In the genomic region with DNA sequence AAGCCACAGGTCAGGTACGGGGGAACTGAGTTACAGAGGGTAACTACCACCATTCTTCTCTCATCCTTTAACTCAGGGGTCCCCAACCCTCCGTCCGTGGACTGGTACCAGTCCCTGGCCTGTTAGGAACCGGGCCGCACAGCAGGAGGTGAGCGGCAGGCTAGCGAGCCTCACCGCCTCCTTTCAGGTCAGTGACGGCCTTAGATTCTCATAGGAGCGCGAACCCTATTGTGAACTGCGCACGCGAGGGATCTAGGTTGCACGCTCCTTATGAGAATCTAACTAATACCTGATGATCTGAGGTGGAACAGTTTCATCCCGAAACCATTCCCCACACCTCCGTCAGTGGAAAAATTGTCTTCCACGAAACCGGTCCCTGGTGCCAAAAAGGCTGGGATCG, we compare ENCODE assay signal across 8 cellular contexts. TPM values are rescaled to one million over a fixed set of nuclear protein-coding genes. Genes with fewer than 3 reads are reported as not detected.
A peak's percentile ranks its signal among the peaks of the same experiment; 100 is the strongest.
DNase-seq lines count a peak whose midpoint lies in the region; ATAC-seq and TF ChIP-seq lines count a peak whose summit lies in the region.
"Not testable (repeated sequence)": the region's sequence is repeated elsewhere in the genome, so short reads cannot be mapped to it uniquely, and the experiment has no call there.

No MANE protein-coding gene starts in this region.

- H3K27me3 Mint-ChIP-seq in activated naive CD8-positive, alpha-beta T cell treated with anti-CD3 and anti-CD28 coated beads, Interleukin-2, amount 10 ng/mL, durations not matched to agents 7 days and 5 days = peaks cover 17% of the 10 kb centered on the region
- not testable (repeated sequence) for H3K27me3 Mint-ChIP-seq in endothelial cell (ENCODE audit: unreplicated experiment); nephron (ENCODE audit: low read depth)
- H3K27me3 Mint-ChIP-seq in stimulated activated memory B cell treated with anti-CD40 and anti-IgM and Interleukin-4, amounts not matched to agents 10 μg/mL and 1 μg/mL and 100 μg/mL, for 72 hours = peaks cover 11% of the 10 kb centered on the region

- not testable (repeated sequence) for H3K9me2 ChIP-seq in HCT116 (ENCODE audit: insufficient read depth)

- peaks cover 7 to 17% of the 10 kb centered on the region in 2 experiments; a peak in 3 of 4 replicates for H3K4me1 ChIP-seq in HCT116 (ENCODE audit: control insufficient read depth in 1 of 2, insufficient read depth in 2 of 2, low read length in 2 of 2)
- peaks cover 12% of the 10 kb centered on the region for H3K4me1 ChIP-seq in SJSA1 (replicated peaks)
- H3K4me1 ChIP-seq in iPS-18a (ENCODE audit: control insufficient read depth, low read depth, low read length) = not testable (repeated sequence)

- H3K36me3 Mint-ChIP-seq in activated naive CD8-positive, alpha-beta T cell treated with anti-CD3 and anti-CD28 coated beads, Interleukin-2, amount 10 ng/mL, durations not matched to agents 7 days and 5 days = not testable (repeated sequence)
- H3K36me3 Mint-ChIP-seq in endothelial cell (ENCODE audit: low read depth, unreplicated experiment) (peaks cover 14% of the 10 kb centered on the region), nephron (ENCODE audit: low read depth) (peaks cover 18% of the 10 kb centered on the region)
- peaks cover 11% of the 10 kb centered on the region for H3K36me3 Mint-ChIP-seq in stimulated activated memory B cell treated with anti-CD40 and anti-IgM and Interleukin-4, amounts not matched to agents 10 μg/mL and 1 μg/mL and 100 μg/mL, for 72 hours

- not testable (repeated sequence) for H3K27ac Mint-ChIP-seq in activated naive CD8-positive, alpha-beta T cell treated with anti-CD3 and anti-CD28 coated beads, Interleukin-2, amount 10 ng/mL, durations not matched to agents 7 days and 5 days; nephron
- peak overlapping the region; percentile 87 for H3K27ac Mint-ChIP-seq in endothelial cell (ENCODE audit: unreplicated experiment)
- peak overlapping the region; percentile 90 for H3K27ac Mint-ChIP-seq in stimulated activated memory B cell treated with anti-CD40 and anti-IgM and Interleukin-4, amounts not matched to agents 10 μg/mL and 1 μg/mL and 100 μg/mL, for 72 hours

- peak overlapping the region; percentile 97 for H3K4me3 Mint-ChIP-seq in activated naive CD8-positive, alpha-beta T cell treated with anti-CD3 and anti-CD28 coated beads, Interleukin-2, amount 10 ng/mL, durations not matched to agents 7 days and 5 days
- H3K4me3 Mint-ChIP-seq in endothelial cell (ENCODE audit: unreplicated experiment) = peak overlapping the region; percentile 100
- peak overlapping the region; percentile 96 to 99 (median 98) for H3K4me3 Mint-ChIP-seq in nephron
- peak overlapping the region; percentile 93 for H3K4me3 Mint-ChIP-seq in stimulated activated memory B cell treated with anti-CD40 and anti-IgM and Interleukin-4, amounts not matched to agents 10 μg/mL and 1 μg/mL and 100 μg/mL, for 72 hours

- CTCF ChIA-PET in AG04449 (lab: Yijun Ruan, JAX) = interaction anchor here (0.5 to 8.0 kb wide), 3 partner anchors 13 to 174 kb away, joined by 3 to 94 read pairs (median 5); no protein-coding TSS in a partner anchor
- CTCF ChIA-PET in HCT116 (lab: Charles Lee) = not testable (repeated sequence)

- H3K9me3 ChIP-seq in HCT116 (ENCODE audit: control insufficient read depth in 1 of 2, insufficient read depth in 1 of 2, low read depth in 1 of 2, low read length in 2 of 2); SJSA1 (replicated peaks); iPS-18a (ENCODE audit: control insufficient read depth, low read depth, low read length): not testable (repeated sequence)

- TF ChIP-seq CTCF in AG04449 (IDR thresholded peaks at IDR 0.05; ENCODE audit: insufficient read depth, low read length, missing control alignments); HCT116 (IDR thresholded peaks at IDR 0.05 in 2 of 3, conservative IDR thresholded peaks at IDR 0.05 in 1 of 3; ENCODE audit: borderline replicate concordance in 1 of 3, insufficient read depth in 1 of 3, low read depth in 2 of 3, low read length in 2 of 3); endothelial cell (IDR thresholded peaks at IDR 0.05; ENCODE audit: unreplicated experiment); nephron (IDR thresholded peaks at IDR 0.05; ENCODE audit: unreplicated experiment in 3 of 3): not testable (repeated sequence)

- not testable (repeated sequence) for H3K27me3 ChIP-seq in HCT116 (ENCODE audit: insufficient read depth, low read length); SJSA1 (replicated peaks)
- peaks cover 12% of the 10 kb centered on the region for H3K27me3 ChIP-seq in iPS-18a (ENCODE audit: control insufficient read depth, insufficient read depth, low read length)

- H3K4me2 ChIP-seq in HCT116 (ENCODE audit: low read length) = peak overlapping the region; percentile 99

- POLR2A ChIA-PET in AG04449 (lab: Yijun Ruan, JAX) = interaction anchor here (1.4 kb wide), 1 partner anchor 65 kb away, joined by 3 read pairs; no protein-coding TSS in a partner anchor
- POLR2A ChIA-PET in HCT116 (lab: Charles Lee) = not testable (repeated sequence)
- POLR2A ChIA-PET in activated naive CD8-positive, alpha-beta T cell treated with anti-CD3 and anti-CD28 coated beads, Interleukin-2, amount 10 ng/mL, durations not matched to agents 7 days and 5 days (lab: Charles Lee) = interaction anchor here (1.3 kb wide), 1 partner anchor 56 kb away, joined by 7 read pairs; no protein-coding TSS in a partner anchor

- H3K9ac ChIP-seq in HCT116 (ENCODE audit: low read length) = peak overlapping the region; percentile 93; the same call in 1 of the 2 replicates
- H3K9ac ChIP-seq in iPS-18a (ENCODE audit: low read length) = not testable (repeated sequence)

- peaks cover 20% of the 10 kb centered on the region for H3K4me1 Mint-ChIP-seq in activated naive CD8-positive, alpha-beta T cell treated with anti-CD3 and anti-CD28 coated beads, Interleukin-2, amount 10 ng/mL, durations not matched to agents 7 days and 5 days
- H3K4me1 Mint-ChIP-seq in endothelial cell (ENCODE audit: unreplicated experiment) = peaks cover 26% of the 10 kb centered on the region
- peaks cover 21% of the 10 kb centered on the region for H3K4me1 Mint-ChIP-seq in nephron
- H3K4me1 Mint-ChIP-seq in stimulated activated memory B cell treated with anti-CD40 and anti-IgM and Interleukin-4, amounts not matched to agents 10 μg/mL and 1 μg/mL and 100 μg/mL, for 72 hours = peaks cover 35% of the 10 kb centered on the region

- BruUV-seq in HCT116 (replicated peaks; lab: Mats Ljungman, UMichigan) = not testable (repeated sequence)

- DNase-seq in AG04449 (ENCODE audit: low read depth, low spot score); HCT116 (ENCODE audit: low read depth, low spot score); SJSA1 (ENCODE audit: low read depth in 1 of 2, low spot score in 2 of 2); activated naive CD8-positive, alpha-beta T cell treated with anti-CD3 and anti-CD28 coated beads, Interleukin-2, amount 10 ng/mL, durations not matched to agents 7 days and 5 days; endothelial cell (ENCODE audit: low spot score): not testable (repeated sequence)

- not testable (repeated sequence) for H3K27ac ChIP-seq in HCT116 (ENCODE audit: low read depth, low read length); SJSA1; iPS-18a (ENCODE audit: low read length)

- H3K9me3 Mint-ChIP-seq in activated naive CD8-positive, alpha-beta T cell treated with anti-CD3 and anti-CD28 coated beads, Interleukin-2, amount 10 ng/mL, durations not matched to agents 7 days and 5 days; endothelial cell (ENCODE audit: unreplicated experiment); nephron; stimulated activated memory B cell treated with anti-CD40 and anti-IgM and Interleukin-4, amounts not matched to agents 10 μg/mL and 1 μg/mL and 100 μg/mL, for 72 hours: not testable (repeated sequence)

- TF ChIP-seq RAD21 in HCT116 (IDR thresholded peaks at IDR 0.05; ENCODE audit: low read depth) = not testable (repeated sequence)

- intact Hi-C loops in HCT116 (cut with micrococcal nuclease) = not testable (repeated sequence)

- not testable (repeated sequence) for H2AFZ ChIP-seq in HCT116 (ENCODE audit: low read depth, low read length, poor library complexity, severe bottlenecking)

- H4K20me1 ChIP-seq in HCT116 (ENCODE audit: insufficient read depth) = not testable (repeated sequence)

- peaks cover 39% of the 10 kb centered on the region for H3K79me2 ChIP-seq in HCT116 (ENCODE audit: insufficient read depth, low read length)

- ATAC-seq in HCT116; activated naive CD8-positive, alpha-beta T cell treated with anti-CD3 and anti-CD28 coated beads, Interleukin-2, amount 10 ng/mL, durations not matched to agents 7 days and 5 days (ENCODE audit: low read depth); stimulated activated memory B cell treated with anti-CD40 and anti-IgM and Interleukin-4, amounts not matched to agents 10 μg/mL and 1 μg/mL and 100 μg/mL, for 72 hours: not testable (repeated sequence)

- RAD21 ChIA-PET in HCT116 (lab: Charles Lee; ENCODE audit: low non-redundant PET in 1 of 2, low total read pairs in 2 of 2, uncharacterized antibody in 2 of 2, unreplicated experiment in 2 of 2) = not testable (repeated sequence)

- H3K4me3 ChIP-seq in AG04449 (ENCODE audit: low read depth, low read length) (peak overlapping the region; percentile 100), HCT116 (replicated peaks in 1 of 2; ENCODE audit: low read depth in 1 of 2, low read length in 2 of 2) (peak overlapping the region in 1 of 2 experiments; percentile 99; a peak in 2 of 4 replicates), SJSA1 (peak overlapping the region; percentile 86), iPS-18a (ENCODE audit: low read length) (peak overlapping the region; percentile 85)

- H3K36me3 ChIP-seq in HCT116 (ENCODE audit: control insufficient read depth in 1 of 2, insufficient read depth in 2 of 2, low read length in 2 of 2) = peaks cover 11% of the 10 kb centered on the region in 2 experiments; a peak in 3 of 4 replicates
- H3K36me3 ChIP-seq in SJSA1 = peaks cover 16% of the 10 kb centered on the region
- peaks cover 12% of the 10 kb centered on the region for H3K36me3 ChIP-seq in iPS-18a (ENCODE audit: control insufficient read depth, low read depth, low read length)

- not testable (repeated sequence) for TF ChIP-seq POLR2A in HCT116 (IDR thresholded peaks at IDR 0.05; ENCODE audit: borderline replicate concordance, extremely low read depth, insufficient read depth, insufficient read length)

RNA-seq across cellular contexts. Expression of gene C22orf23, which starts 0.8 kb away (rescaled TPM):
- 0.47 TPM for total RNA-seq in HCT116 (2021; ENCODE audit: unreplicated experiment)
- 1.7 and 2.5 TPM in 2 replicates for polyA plus RNA-seq in HCT116 (2012)
- total RNA-seq in SJSA1 (2014; rRNA removed; shearing (Covaris generic)) = not detected in 2 replicates
- total RNA-seq in activated naive CD8-positive, alpha-beta T cell treated with anti-CD3 and anti-CD28 coated beads, Interleukin-2, amount 10 ng/mL, durations not matched to agents 7 days and 5 days = not detected
- total RNA-seq in endothelial cell (ENCODE audit: unreplicated experiment) = 0.54 TPM

RNA-seq across cellular contexts. Expression of gene POLR2F, which starts 0.9 kb away (rescaled TPM):
- total RNA-seq in HCT116 (2021; ENCODE audit: unreplicated experiment) = 107 TPM
- 118 and 140 TPM in 2 replicates for polyA plus RNA-seq in HCT116 (2012)
- total RNA-seq in SJSA1 (2014; rRNA removed; shearing (Covaris generic)) = 77.3 and 99.6 TPM in 2 replicates
- 10 to 100 TPM; 60.2 to 61.4 TPM for total RNA-seq in activated naive CD8-positive, alpha-beta T cell treated with anti-CD3 and anti-CD28 coated beads, Interleukin-2, amount 10 ng/mL, durations not matched to agents 7 days and 5 days
- 58.9 TPM for total RNA-seq in endothelial cell (ENCODE audit: unreplicated experiment)

RNA-seq across cellular contexts. Expression of gene SOX10, which starts 31.7 kb away (rescaled TPM):
- total RNA-seq in HCT116 (2021; ENCODE audit: unreplicated experiment) (not detected), endothelial cell (ENCODE audit: unreplicated experiment) (0.08 TPM)
- 0.04 and 0.18 TPM in 2 replicates for polyA plus RNA-seq in HCT116 (2012)
- not detected in 2 replicates for total RNA-seq in SJSA1 (2014; rRNA removed; shearing (Covaris generic))
- not detected for total RNA-seq in activated naive CD8-positive, alpha-beta T cell treated with anti-CD3 and anti-CD28 coated beads, Interleukin-2, amount 10 ng/mL, durations not matched to agents 7 days and 5 days

RNA-seq across cellular contexts. Expression of gene MICALL1, which starts 46.5 kb away (rescaled TPM):
- total RNA-seq in HCT116 (2021; ENCODE audit: unreplicated experiment) (35.2 TPM), endothelial cell (ENCODE audit: unreplicated experiment) (124 TPM)
- 21.2 and 31.8 TPM in 2 replicates for polyA plus RNA-seq in HCT116 (2012)
- total RNA-seq in SJSA1 (2014; rRNA removed; shearing (Covaris generic)) = 37.8 and 61.1 TPM in 2 replicates
- 10 to 100 TPM; 27.9 to 31.3 TPM for total RNA-seq in activated naive CD8-positive, alpha-beta T cell treated with anti-CD3 and anti-CD28 coated beads, Interleukin-2, amount 10 ng/mL, durations not matched to agents 7 days and 5 days
